Comparison of ENCODE assay signal across 25 cellular contexts in the genomic region with DNA sequence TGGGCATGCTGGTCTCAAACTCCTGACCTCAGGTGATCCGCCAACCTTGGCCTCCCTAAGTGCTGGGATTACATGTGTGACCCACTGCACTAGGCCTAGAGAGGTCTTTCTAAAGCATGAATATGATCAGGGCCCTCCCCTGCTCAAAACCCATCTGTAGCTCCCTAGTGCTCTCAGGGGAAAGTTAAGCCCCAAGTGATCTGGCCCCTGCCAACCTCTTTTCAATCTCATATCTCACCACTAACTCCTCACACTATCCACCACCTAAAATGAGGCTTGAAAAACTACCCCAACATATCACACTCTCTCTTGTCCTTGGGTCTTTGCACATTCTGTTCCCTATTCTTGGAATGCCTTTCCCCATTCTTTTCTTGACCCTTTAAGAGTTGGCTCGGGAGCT. TPM values are rescaled to one million over a fixed set of nuclear protein-coding genes. Genes with fewer than 3 reads are reported as not detected.
DNase-seq lines count a peak whose midpoint lies in the region; ATAC-seq and TF ChIP-seq lines count a peak whose summit lies in the region.
"Had no signal": no experiment of that assay in that cellular context is flagged by ENCODE, and none has a peak within 500 bp of the region (broad histone marks: within the 10 kb centered on the region; RNA-seq: fewer than 3 reads in every experiment).

No MANE protein-coding gene starts in this region.

- no peak for TF ChIP-seq CTCF in GM12865 (IDR thresholded peaks at IDR 0.05; ENCODE audit: insufficient read depth, low read depth, low read length, missing control alignments)
- no peak for TF ChIP-seq CTCF in coronary artery (IDR thresholded peaks at IDR 0.05)

- H3K36me3 ChIP-seq in CD4-positive, CD25-positive, alpha-beta regulatory T cell (ENCODE audit: control insufficient read depth, insufficient read depth, low read length): no peaks in the 10 kb centered on the region

- POLR2A ChIA-PET in activated CD8-positive, alpha-beta T cell treated with anti-CD3 and anti-CD28 coated beads, Interleukin-2, amount 10 ng/mL, durations not matched to agents 7 days and 5 days (lab: Charles Lee): no interaction called here

- H3K9me3 ChIP-seq in CD4-positive, CD25-positive, alpha-beta regulatory T cell (ENCODE audit: control insufficient read depth in 2 of 2, low read length in 2 of 2): no peaks in the 10 kb centered on the region
- H3K9me3 ChIP-seq: BLaER1 treated with 17β-estradiol and CSF1 and Interleukin-3, amounts not matched to agents 10 nM and 100 nM; HAP-1; Peyer's patch; SJSA1 had no signal

- H3K27ac Mint-ChIP-seq in CD4-positive, CD25-positive, alpha-beta regulatory T cell: peak overlapping the region in 1 of 3 donors; percentile 47
- H3K27ac Mint-ChIP-seq in central memory CD8-positive, alpha-beta T cell (ENCODE audit: low read depth): peak overlapping the region; percentile 1
- no peak overlapping the region for H3K27ac Mint-ChIP-seq in natural killer cell treated with Interleukin-12 subunit alpha and Interleukin-12 subunit beta and Interleukin-15 and Interleukin-18, amount 100 ng/mL, for 72 hours
- H3K27ac Mint-ChIP-seq in activated CD8-positive, alpha-beta T cell treated with anti-CD3 and anti-CD28 coated beads, Interleukin-2, amount 10 ng/mL, durations not matched to agents 7 days and 5 days: no peak overlapping the region

- no peak overlapping the region for H3K4me3 ChIP-seq in CD4-positive, CD25-positive, alpha-beta regulatory T cell (ENCODE audit: low read depth, low read length)
- H3K4me3 ChIP-seq in GM12865 (ENCODE audit: low read depth, low read length): no peak overlapping the region
- H3K4me3 ChIP-seq in coronary artery: no peak overlapping the region
- H3K4me3 ChIP-seq: BLaER1 treated with 17β-estradiol and CSF1 and Interleukin-3, amounts not matched to agents 10 nM and 100 nM; GM12878; HAP-1; Peyer's patch; SJSA1 had no signal

- H3K27ac ChIP-seq in CD4-positive, CD25-positive, alpha-beta regulatory T cell (ENCODE audit: insufficient read depth, low read length, poor library complexity, severe bottlenecking): no peak overlapping the region
- H3K27ac ChIP-seq in coronary artery: no peak overlapping the region
- H3K27ac ChIP-seq: BLaER1 treated with 17β-estradiol and CSF1 and Interleukin-3, amounts not matched to agents 10 nM and 100 nM; Peyer's patch; SJSA1 had no signal

- peaks cover 3% of the 10 kb centered on the region for H3K27me3 ChIP-seq in CD4-positive, CD25-positive, alpha-beta regulatory T cell (ENCODE audit: control insufficient read depth, insufficient read depth, low read length)
- H3K27me3 ChIP-seq: Peyer's patch, SJSA1 had no signal

- DNase-seq in CD4-positive, CD25-positive, alpha-beta regulatory T cell: no peak
- DNase-seq in GM12865 (ENCODE audit: low read depth) (peak; percentile 0), GM03348 (ENCODE audit: low spot score) (no peak), coronary artery (ENCODE audit: low spot score) (no peak)
- DNase-seq in central memory CD8-positive, alpha-beta T cell (ENCODE audit: low spot score in 2 of 2): no peak
- DNase-seq in natural killer cell treated with Interleukin-12 subunit alpha and Interleukin-12 subunit beta and Interleukin-15 and Interleukin-18, amount 100 ng/mL, for 72 hours (ENCODE audit: low spot score): no peak
- no peak for DNase-seq in stimulated activated CD4-positive, alpha-beta T cell treated with anti-CD3 and anti-CD28 coated beads, Interleukin-4, amount 100 ng/mL, for 24 hours
- no peak for DNase-seq in activated CD8-positive, alpha-beta T cell treated with anti-CD3 and anti-CD28 coated beads, Interleukin-2, amount 10 ng/mL, durations not matched to agents 7 days and 5 days
- DNase-seq: COR-L47; DMS153; GDM1; NCI-H1048; NCI-H1436; NCI-H2029 treated with DMSO at 0.1 percent for 48 hours; NCI-H2171 treated with DMSO at 0.1 percent for 48 hours; NCI-H446; NCI-H69; NK-92 treated with Interleukin-12 subunit alpha and Interleukin-12 subunit beta, amount 100 ng/mL, for 24 hours had no signal

- ATAC-seq in CD4-positive, CD25-positive, alpha-beta regulatory T cell (ENCODE audit: low read depth in 2 of 2): no peak
- ATAC-seq in central memory CD8-positive, alpha-beta T cell (replicated peaks; ENCODE audit: extremely low read depth, poor library complexity, severe bottlenecking): no peak
- no peak for ATAC-seq in natural killer cell treated with Interleukin-12 subunit alpha and Interleukin-12 subunit beta and Interleukin-15 and Interleukin-18, amount 100 ng/mL, for 72 hours
- ATAC-seq in activated CD8-positive, alpha-beta T cell treated with anti-CD3 and anti-CD28 coated beads, Interleukin-2, amount 10 ng/mL, durations not matched to agents 7 days and 5 days: no peak
- ATAC-seq: GM12878 had no signal

- H3K4me3 Mint-ChIP-seq in CD4-positive, CD25-positive, alpha-beta regulatory T cell: peak overlapping the region in 3 of 4 donors; percentile 27 to 89 (median 43)
- H3K4me3 Mint-ChIP-seq in central memory CD8-positive, alpha-beta T cell: peak overlapping the region; percentile 85
- H3K4me3 Mint-ChIP-seq in natural killer cell treated with Interleukin-12 subunit alpha and Interleukin-12 subunit beta and Interleukin-15 and Interleukin-18, amount 100 ng/mL, for 72 hours: peak overlapping the region; percentile 5
- H3K4me3 Mint-ChIP-seq in activated CD8-positive, alpha-beta T cell treated with anti-CD3 and anti-CD28 coated beads, Interleukin-2, amount 10 ng/mL, durations not matched to agents 7 days and 5 days: no peak overlapping the region

- H3K36me3 Mint-ChIP-seq in CD4-positive, CD25-positive, alpha-beta regulatory T cell: peaks cover 4% of the 10 kb centered on the region
- H3K36me3 Mint-ChIP-seq in central memory CD8-positive, alpha-beta T cell (ENCODE audit: insufficient read depth): peaks cover 11% of the 10 kb centered on the region
- no peaks in the 10 kb centered on the region for H3K36me3 Mint-ChIP-seq in natural killer cell treated with Interleukin-12 subunit alpha and Interleukin-12 subunit beta and Interleukin-15 and Interleukin-18, amount 100 ng/mL, for 72 hours
- H3K36me3 Mint-ChIP-seq in activated CD8-positive, alpha-beta T cell treated with anti-CD3 and anti-CD28 coated beads, Interleukin-2, amount 10 ng/mL, durations not matched to agents 7 days and 5 days (ENCODE audit: low read depth): peaks cover 7% of the 10 kb centered on the region

- CTCF ChIA-PET in activated CD8-positive, alpha-beta T cell treated with anti-CD3 and anti-CD28 coated beads, Interleukin-2, amount 10 ng/mL, durations not matched to agents 7 days and 5 days (lab: Charles Lee): interaction anchor here (2.2 to 8.2 kb wide), 2 partner anchors 23 to 25 kb away, joined by 8 to 62 read pairs; partner anchors contain the start of gene SIX5

- peaks cover 7 to 39% (median 27%) of the 10 kb centered on the region in 4 donors for H3K4me1 Mint-ChIP-seq in CD4-positive, CD25-positive, alpha-beta regulatory T cell
- peaks cover 39% of the 10 kb centered on the region for H3K4me1 Mint-ChIP-seq in central memory CD8-positive, alpha-beta T cell
- H3K4me1 Mint-ChIP-seq in natural killer cell treated with Interleukin-12 subunit alpha and Interleukin-12 subunit beta and Interleukin-15 and Interleukin-18, amount 100 ng/mL, for 72 hours (ENCODE audit: low read depth in 2 of 2): peaks cover 33 to 34% of the 10 kb centered on the region in 2 donors
- H3K4me1 Mint-ChIP-seq in activated CD8-positive, alpha-beta T cell treated with anti-CD3 and anti-CD28 coated beads, Interleukin-2, amount 10 ng/mL, durations not matched to agents 7 days and 5 days (ENCODE audit: low read depth): peaks cover 32% of the 10 kb centered on the region

- H3K27me3 Mint-ChIP-seq in CD4-positive, CD25-positive, alpha-beta regulatory T cell: peaks cover 21% of the 10 kb centered on the region
- H3K27me3 Mint-ChIP-seq in central memory CD8-positive, alpha-beta T cell: peaks cover 10% of the 10 kb centered on the region
- H3K27me3 Mint-ChIP-seq in natural killer cell treated with Interleukin-12 subunit alpha and Interleukin-12 subunit beta and Interleukin-15 and Interleukin-18, amount 100 ng/mL, for 72 hours: peaks cover 13 to 16% of the 10 kb centered on the region in 2 donors
- H3K27me3 Mint-ChIP-seq in activated CD8-positive, alpha-beta T cell treated with anti-CD3 and anti-CD28 coated beads, Interleukin-2, amount 10 ng/mL, durations not matched to agents 7 days and 5 days (ENCODE audit: low read depth): peaks cover 42% of the 10 kb centered on the region

- H3K9me3 Mint-ChIP-seq in CD4-positive, CD25-positive, alpha-beta regulatory T cell: peaks cover 0 to 2% (median 0%) of the 10 kb centered on the region in 7 donors
- H3K9me3 Mint-ChIP-seq in central memory CD8-positive, alpha-beta T cell: no peaks in the 10 kb centered on the region
- H3K9me3 Mint-ChIP-seq in natural killer cell treated with Interleukin-12 subunit alpha and Interleukin-12 subunit beta and Interleukin-15 and Interleukin-18, amount 100 ng/mL, for 72 hours: no peaks in the 10 kb centered on the region
- no peaks in the 10 kb centered on the region for H3K9me3 Mint-ChIP-seq in activated CD8-positive, alpha-beta T cell treated with anti-CD3 and anti-CD28 coated beads, Interleukin-2, amount 10 ng/mL, durations not matched to agents 7 days and 5 days (ENCODE audit: insufficient read depth)

- H3K4me1 ChIP-seq in CD4-positive, CD25-positive, alpha-beta regulatory T cell (ENCODE audit: control insufficient read depth, insufficient read depth, low read length, poor library complexity, severe bottlenecking): peaks cover 25% of the 10 kb centered on the region

RNA-seq across cellular contexts. Expression of gene DMWD, which starts 2.0 kb away (rescaled TPM):
- 63.8 TPM for total RNA-seq in CD4-positive, CD25-positive, alpha-beta regulatory T cell
- 10 to 100 TPM; 13.5 to 18.3 (median 15.7) TPM for polyA plus RNA-seq in CD4-positive, CD25-positive, alpha-beta regulatory T cell
- total RNA-seq in natural killer cell treated with Interleukin-12 subunit alpha and Interleukin-12 subunit beta and Interleukin-15 and Interleukin-18, amount 100 ng/mL, for 72 hours: 10 to 100 TPM; 51.3 to 76.6 TPM
- 10 to 100 TPM; 20.6 TPM for total RNA-seq in activated CD8-positive, alpha-beta T cell treated with anti-CD3 and anti-CD28 coated beads, Interleukin-2, amount 10 ng/mL, durations not matched to agents 7 days and 5 days

RNA-seq across cellular contexts. Expression of gene DMPK, which starts 12.3 kb away (rescaled TPM):
- total RNA-seq in CD4-positive, CD25-positive, alpha-beta regulatory T cell: 68.1 TPM
- 1 to 10 TPM in 3 of 4 donors, under 1 TPM in 1; 0.61 to 1.6 (median 1.5) TPM for polyA plus RNA-seq in CD4-positive, CD25-positive, alpha-beta regulatory T cell
- 10 to 100 TPM; 40.8 to 51.1 TPM for total RNA-seq in natural killer cell treated with Interleukin-12 subunit alpha and Interleukin-12 subunit beta and Interleukin-15 and Interleukin-18, amount 100 ng/mL, for 72 hours
- 10 to 100 TPM in 1 of 2 experiments, 1 to 10 TPM in 1; 9.9 to 14.4 TPM for total RNA-seq in activated CD8-positive, alpha-beta T cell treated with anti-CD3 and anti-CD28 coated beads, Interleukin-2, amount 10 ng/mL, durations not matched to agents 7 days and 5 days

RNA-seq across cellular contexts. Expression of gene RSPH6A, which starts 20.5 kb away (rescaled TPM):
- total RNA-seq in CD4-positive, CD25-positive, alpha-beta regulatory T cell: 0.20 TPM
- polyA plus RNA-seq in CD4-positive, CD25-positive, alpha-beta regulatory T cell: not detected
- total RNA-seq in natural killer cell treated with Interleukin-12 subunit alpha and Interleukin-12 subunit beta and Interleukin-15 and Interleukin-18, amount 100 ng/mL, for 72 hours: under 1 TPM; 0.38 to 0.98 TPM
- under 1 TPM; 0.55 to 0.68 TPM for total RNA-seq in activated CD8-positive, alpha-beta T cell treated with anti-CD3 and anti-CD28 coated beads, Interleukin-2, amount 10 ng/mL, durations not matched to agents 7 days and 5 days
- total RNA-seq: HT-29, M059J, SJSA1 had no signal

RNA-seq across cellular contexts. Expression of gene SIX5, which starts 25.6 kb away (rescaled TPM):
- total RNA-seq in CD4-positive, CD25-positive, alpha-beta regulatory T cell: 1.3 TPM
- polyA plus RNA-seq in CD4-positive, CD25-positive, alpha-beta regulatory T cell: under 1 TPM in 3 of 4 donors, not detected in 1; 0.17 to 0.31 (median 0.20) TPM
- total RNA-seq in natural killer cell treated with Interleukin-12 subunit alpha and Interleukin-12 subunit beta and Interleukin-15 and Interleukin-18, amount 100 ng/mL, for 72 hours: 1 to 10 TPM; 3.0 to 3.6 TPM
- total RNA-seq in activated CD8-positive, alpha-beta T cell treated with anti-CD3 and anti-CD28 coated beads, Interleukin-2, amount 10 ng/mL, durations not matched to agents 7 days and 5 days: under 1 TPM; 0.53 to 0.89 TPM
